ENCODE assay signal across 8 cellular contexts in the genomic region with DNA sequence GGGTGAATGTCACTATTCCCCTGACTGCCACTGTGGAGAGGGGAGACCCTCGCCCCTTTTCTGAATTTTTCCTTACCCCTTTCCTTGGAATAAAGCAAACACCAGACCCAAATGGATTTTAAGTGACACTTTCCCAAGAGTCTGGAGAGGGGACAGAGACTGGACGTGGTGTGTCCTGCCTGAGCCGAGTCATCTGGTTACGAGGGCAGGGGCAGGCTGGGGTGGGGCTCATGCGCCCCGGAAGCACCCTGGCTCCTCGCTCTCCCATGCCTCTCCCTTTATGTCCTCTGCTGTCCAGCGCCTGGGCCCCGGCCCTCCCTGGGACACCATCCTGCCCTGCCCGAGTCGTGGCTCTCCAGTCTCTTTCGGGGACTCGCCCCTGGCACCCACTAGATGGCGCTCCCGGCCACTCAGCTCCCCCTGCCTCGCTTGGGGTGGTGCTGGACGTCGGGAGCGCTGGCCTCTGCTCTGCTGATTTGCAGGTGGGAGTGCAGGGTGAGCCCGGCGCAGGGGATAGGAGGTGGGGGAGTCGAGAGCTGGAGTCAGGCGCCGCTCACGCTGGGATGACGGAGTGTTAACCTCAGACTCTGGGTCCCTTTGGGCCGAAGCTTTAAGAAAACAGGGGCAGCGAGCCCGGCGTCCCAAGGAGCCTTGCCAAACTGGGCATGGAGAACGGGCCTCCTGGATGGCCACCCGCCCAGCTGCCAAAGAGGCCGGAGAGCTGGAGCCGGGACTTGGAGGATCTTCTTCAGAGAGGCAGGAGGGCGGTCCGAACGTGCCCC.
A peak's percentile ranks its signal among the peaks of the same experiment; 100 is the strongest.
DNase-seq lines count a peak whose midpoint lies in the region; ATAC-seq and TF ChIP-seq lines count a peak whose summit lies in the region.

No MANE protein-coding gene starts in this region.

- peak overlapping the region; percentile 7 to 26 (median 14) for H3K4me3 ChIP-seq in right lobe of liver

- TF ChIP-seq POLR2A in right lobe of liver (IDR thresholded peaks at IDR 0.05) = no peak

- peak overlapping the region in 2 of 3 donors; percentile 20 to 47 for H3K27ac ChIP-seq in right lobe of liver

- 0% methylated on average over 16 of the region's 37 CpGs for WGBS in right lobe of liver (ENCODE audit: insufficient coverage, low coverage, low lambda C conversion rate, missing lambda C conversion rate)

- intact Hi-C loops in right lobe of liver (cut with DNase I) = no loop called here

- peak; percentile 74 to 91 (median 87) for TF ChIP-seq CTCF in right lobe of liver (IDR thresholded peaks at IDR 0.05)

- peaks cover 0 to 19% (median 8%) of the 10 kb centered on the region in 4 donors for H3K4me1 ChIP-seq in right lobe of liver

- ATAC-seq in HG02981 (IDR thresholded peaks at IDR 0.05; ENCODE audit: unreplicated experiment) (peak; percentile 45), right lobe of liver (peak; percentile 92 to 95 (median 93)), HG02763 (IDR thresholded peaks at IDR 0.05; ENCODE audit: unreplicated experiment) (no peak)

- DNase-seq in CMK (ENCODE audit: low read depth) (peak; percentile 58), NCI-H526 treated with DMSO at 0.1 percent for 48 hours (lab: John Stamatoyannopoulos, UW) (peak; percentile 78), dermis microvascular lymphatic vessel endothelial cell (ENCODE audit: low read depth in 2 of 2) (peak; percentile 29 to 62), right lobe of liver (peak; percentile 84 to 90 (median 87))
- DNase-seq in activated CD4-positive, alpha-beta T cell treated with anti-CD3 and anti-CD28 coated beads, Interleukin-2, amount 50 U/mL, for 48 hours = peak; percentile 81 to 85
- DNase-seq in stimulated activated CD4-positive, alpha-beta T cell treated with anti-CD3 and anti-CD28 coated beads, Interleukin-4, amount 100 ng/mL, for 1 hour = peak; percentile 75

- no peaks in the 10 kb centered on the region for H3K27me3 ChIP-seq in right lobe of liver

- H3K9me3 ChIP-seq in right lobe of liver = no peaks in the 10 kb centered on the region

- H3K36me3 ChIP-seq in right lobe of liver = no peaks in the 10 kb centered on the region
